Comparison of ENCODE assay signal across 15 cellular contexts in the genomic region with DNA sequence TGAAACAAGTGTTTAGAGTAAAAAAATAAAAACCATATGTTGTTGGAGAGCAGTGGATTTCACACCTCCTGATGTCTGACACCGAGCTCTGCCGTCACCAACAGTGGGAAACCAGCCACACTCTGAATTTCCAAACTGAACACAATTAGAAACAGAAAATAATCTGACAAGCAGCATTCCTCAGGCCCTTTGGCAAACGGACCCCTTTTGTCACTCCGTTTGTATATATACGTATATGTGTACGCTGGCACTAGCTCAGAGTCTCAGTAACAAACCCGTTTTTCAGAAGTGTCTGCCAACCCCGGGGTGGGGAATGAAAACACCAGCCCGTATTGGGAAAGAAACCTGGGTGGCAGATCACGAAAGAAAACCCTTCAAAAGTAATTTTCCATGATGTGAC. TPM values are rescaled to one million over a fixed set of nuclear protein-coding genes. Genes with fewer than 3 reads are reported as not detected.
A peak's percentile ranks its signal among the peaks of the same experiment; 100 is the strongest.
DNase-seq lines count a peak whose midpoint lies in the region; ATAC-seq, FAIRE-seq and TF ChIP-seq lines count a peak whose summit lies in the region.
"Had no signal": no experiment of that assay in that cellular context is flagged by ENCODE, and none has a peak within 500 bp of the region (broad histone marks: within the 10 kb centered on the region; RNA-seq: fewer than 3 reads in every experiment).

No MANE protein-coding gene starts in this region.

- H2AK5ac ChIP-seq in IMR-90 (ENCODE audit: low read depth, low read length): no peak overlapping the region

- H2BK5ac ChIP-seq in IMR-90 (ENCODE audit: low read depth, low read length, poor library complexity, severe bottlenecking): no peak overlapping the region

- no peak overlapping the region for H2BK15ac ChIP-seq in IMR-90 (ENCODE audit: low read depth, low read length)

- no peak overlapping the region for H3K14ac ChIP-seq in IMR-90 (replicated peaks; ENCODE audit: low read depth, low read length)

- TF ChIP-seq RAD21 in IMR-90 (IDR thresholded peaks at IDR 0.05; ENCODE audit: low read length): no peak

- no peak overlapping the region for H4K91ac ChIP-seq in IMR-90 (ENCODE audit: insufficient read depth, low read depth, low read length)

- in situ Hi-C loops in IMR-90 (cut with MboI; ENCODE audit: low sequenced_read_pairs): no loop called here
- in situ Hi-C loops in mammary epithelial cell (cut with MboI; ENCODE audit: low sequenced_read_pairs in 2 of 2): no loop called here

- H3K27ac ChIP-seq in IMR-90 (ENCODE audit: insufficient read depth, low read length) (no peak overlapping the region), mammary epithelial cell (ENCODE audit: insufficient read depth, low read depth, low read length) (no peak overlapping the region), right cardiac atrium (ENCODE audit: low read length) (peak overlapping the region; percentile 68), thoracic aorta (peak overlapping the region; percentile 51 to 69)

- no peak overlapping the region for H2BK20ac ChIP-seq in IMR-90 (ENCODE audit: low read depth, low read length)

- H2AK9ac ChIP-seq in IMR-90 (replicated peaks; ENCODE audit: low read depth, low read length, poor library complexity): no peak overlapping the region

- H3K56ac ChIP-seq in IMR-90 (ENCODE audit: extremely low read depth, insufficient read depth, low read length): no peak overlapping the region

- H2BK120ac ChIP-seq in IMR-90 (ENCODE audit: low read depth, low read length): no peak overlapping the region

- ATAC-seq in IMR-90 (ENCODE audit: low read depth): peak; percentile 40; the same call in 1 of the 2 replicates
- ATAC-seq in right cardiac atrium: peak; percentile 37 to 64
- ATAC-seq in thoracic aorta (ENCODE audit: insufficient number of reproducible peaks, low FRiP score, low read depth): no peak
- ATAC-seq in GM21529 (IDR thresholded peaks at IDR 0.05; ENCODE audit: unreplicated experiment): no peak
- ATAC-seq: activated T-cell treated with anti-CD3 and anti-CD28 coated beads, Interleukin-2, amount 50 U/mL, for 72 hours; K562 had no signal

- no peaks in the 10 kb centered on the region for H3K9me3 ChIP-seq in IMR-90 (ENCODE audit: control insufficient read depth, insufficient read depth, low read length)
- no peaks in the 10 kb centered on the region for H3K9me3 ChIP-seq in mammary epithelial cell (replicated peaks; ENCODE audit: insufficient read depth, low read length)
- H3K9me3 ChIP-seq in right cardiac atrium (ENCODE audit: control insufficient read depth, low read length): no peaks in the 10 kb centered on the region
- no peaks in the 10 kb centered on the region for H3K9me3 ChIP-seq in thoracic aorta

- H3K4me3 ChIP-seq in IMR-90 (ENCODE audit: insufficient read depth, low read depth, low read length): 0 out of 2 replicates have a peak overlapping the region, but pooled peaks have one; percentile 0
- H3K4me3 ChIP-seq in mammary epithelial cell (replicated peaks in 1 of 3; ENCODE audit: insufficient read depth in 1 of 3, low read depth in 2 of 3, low read length in 3 of 3): no peak overlapping the region
- no peak overlapping the region for H3K4me3 ChIP-seq in right cardiac atrium (ENCODE audit: low read length)
- H3K4me3 ChIP-seq in thoracic aorta: peak overlapping the region; percentile 63
- H3K4me3 ChIP-seq: K562 had no signal

- no peak overlapping the region for H3K4ac ChIP-seq in IMR-90 (ENCODE audit: low read depth, low read length)

- no peak overlapping the region for H3K18ac ChIP-seq in IMR-90 (ENCODE audit: low read depth, low read length)

- H3K23ac ChIP-seq in IMR-90 (ENCODE audit: low read depth, low read length): no peak overlapping the region

- dilution Hi-C loops in IMR-90 (cut with HindIII; ENCODE audit: low sequenced_read_pairs, unreplicated experiment) (no loop called here), mammary epithelial cell (cut with HindIII; ENCODE audit: low sequenced_read_pairs) (no loop called here)

- no peak for FAIRE-seq in frontal cortex (lab: Jason Lieb, UNC)
- FAIRE-seq: K562 had no signal

- H3K4me2 ChIP-seq in IMR-90 (ENCODE audit: low read depth, low read length) (peak overlapping the region; percentile 61), mammary epithelial cell (ENCODE audit: insufficient read depth, low read depth, low read length) (no peak overlapping the region)

- H3K27me3 ChIP-seq in IMR-90 (ENCODE audit: control insufficient read depth, insufficient read depth, low read length) (peaks cover 21% of the 10 kb centered on the region), mammary epithelial cell (ENCODE audit: insufficient read depth, low read length) (no peaks in the 10 kb centered on the region), right cardiac atrium (ENCODE audit: control insufficient read depth, insufficient read depth) (no peaks in the 10 kb centered on the region), thoracic aorta (replicated peaks; ENCODE audit: insufficient read depth) (no peaks in the 10 kb centered on the region)

- H3K4me1 ChIP-seq in IMR-90 (ENCODE audit: control insufficient read depth, insufficient read depth, low read length) (no peaks in the 10 kb centered on the region), mammary epithelial cell (ENCODE audit: insufficient read depth, low read length) (peaks cover 8% of the 10 kb centered on the region), right cardiac atrium (ENCODE audit: control insufficient read depth, insufficient read depth, low read length) (peaks cover 6% of the 10 kb centered on the region), thoracic aorta (ENCODE audit: control insufficient read depth in 1 of 2, low read depth in 2 of 2) (peaks cover 0 to 8% of the 10 kb centered on the region in 2 donors)

- H4K8ac ChIP-seq in IMR-90 (ENCODE audit: low read depth in 2 of 2, low read length in 2 of 2): no peak overlapping the region

- no peaks in the 10 kb centered on the region for H3K36me3 ChIP-seq in IMR-90 (ENCODE audit: control insufficient read depth, insufficient read depth, low read length)
- H3K36me3 ChIP-seq in mammary epithelial cell (ENCODE audit: insufficient read depth, low read length): no peaks in the 10 kb centered on the region
- H3K36me3 ChIP-seq in thoracic aorta: no peaks in the 10 kb centered on the region

- H3K79me2 ChIP-seq in mammary epithelial cell (ENCODE audit: insufficient read depth, low read length): no peaks in the 10 kb centered on the region

- no peak overlapping the region for H4K5ac ChIP-seq in IMR-90 (ENCODE audit: low read depth, low read length)

- H3K9me1 ChIP-seq in IMR-90 (ENCODE audit: insufficient read depth, low read length): no peaks in the 10 kb centered on the region

- H3K9ac ChIP-seq in IMR-90 (ENCODE audit: low read depth, low read length): no peak overlapping the region
- no peak overlapping the region for H3K9ac ChIP-seq in mammary epithelial cell (ENCODE audit: insufficient read depth, low read length)

- intact Hi-C loops in IMR-90 (cut with micrococcal nuclease): no loop called here
- intact Hi-C loops in mammary epithelial cell (cut with micrococcal nuclease): no loop called here
- intact Hi-C loops in right cardiac atrium (cut with DNase I): no loop called here

- BruUV-seq in IMR-90 (replicated peaks; lab: Mats Ljungman, UMichigan): no TSS peak
- no TSS peak for BruUV-seq in mammary epithelial cell (replicated peaks; lab: Mats Ljungman, UMichigan)

- CTCF ChIA-PET in IMR-90 (lab: Yijun Ruan, JAX): no interaction called here
- CTCF ChIA-PET in mammary epithelial cell (lab: Charles Lee; ENCODE audit: low non-redundant PET): no interaction called here

- H3K79me1 ChIP-seq in IMR-90 (ENCODE audit: low read depth in 1 of 2, low read length in 2 of 2): no peaks in the 10 kb centered on the region

- peak; percentile 33 for DNase-seq in IMR-90
- no peak for DNase-seq in mammary epithelial cell
- no peak for DNase-seq in right cardiac atrium
- no peak for DNase-seq in thoracic aorta (ENCODE audit: low spot score)
- DNase-seq in frontal cortex (ENCODE audit: low spot score in 2 of 2): no peak
- DNase-seq in T-helper 2 cell: no peak
- no peak for DNase-seq in activated CD4-positive, alpha-beta T cell treated with anti-CD3 and anti-CD28 coated beads for 48 hours
- DNase-seq: activated T-cell treated with anti-CD3 and anti-CD28 coated beads, Interleukin-2, amount 50 U/mL, for 72 hours; Calu3; NCI-H1694; NCI-H82; stimulated activated naive CD4-positive, alpha-beta T cell treated with Interleukin-2 at 50 U/mL for 16 hours had no signal

- TF ChIP-seq POLR2A in IMR-90 (IDR thresholded peaks at IDR 0.05; ENCODE audit: low read depth, low read length): no peak

- WGBS in IMR-90 (ENCODE audit: extremely low coverage in 2 of 2, insufficient read length in 1 of 2), 2 experiments: no CpG with 5 or more reads among the region's 10 CpGs
- WGBS in mammary epithelial cell (ENCODE audit: low coverage, missing lambda C conversion rate): 32% methylated on average over 10 of the region's 10 CpGs
- 27% methylated on average over 10 of the region's 10 CpGs for WGBS in right cardiac atrium

- no peak for TF ChIP-seq CTCF in IMR-90 (conservative IDR thresholded peaks at IDR 0.05; ENCODE audit: low read depth, low read length)
- TF ChIP-seq CTCF in mammary epithelial cell (conservative IDR thresholded peaks at IDR 0.05 in 1 of 2, IDR thresholded peaks at IDR 0.05 in 1 of 2; ENCODE audit: extremely low read depth in 1 of 2, insufficient read depth in 1 of 2, low read depth in 1 of 2, low read length in 2 of 2): no peak
- no peak for TF ChIP-seq CTCF in thoracic aorta (IDR thresholded peaks at IDR 0.05)

- H4K20me1 ChIP-seq in IMR-90 (ENCODE audit: insufficient read depth, low read length) (no peaks in the 10 kb centered on the region), mammary epithelial cell (ENCODE audit: insufficient read depth, low read length) (no peaks in the 10 kb centered on the region)

- H2AFZ ChIP-seq in IMR-90 (replicated peaks; ENCODE audit: low read length, poor library complexity) (peak overlapping the region; percentile 3), mammary epithelial cell (ENCODE audit: low read depth, low read length) (peak overlapping the region; percentile 70)

- POLR2A ChIA-PET in IMR-90 (lab: Charles Lee; ENCODE audit: unreplicated experiment): interaction anchor here (0.6 kb wide), 1 partner anchor 31 kb away, joined by 3 read pairs; no protein-coding TSS in a partner anchor

RNA-seq across cellular contexts. Expression of a gene that starts 32.5 kb away (rescaled TPM):
- total RNA-seq in IMR-90 (2012; rRNA removed) (2.9 and 5.8 TPM in 2 replicates), mammary epithelial cell (10 to 100 TPM; 12.7 to 41.7 TPM), right cardiac atrium (100 to 1,000 TPM; 274 to 370 (median 307) TPM), thoracic aorta (10 to 100 TPM; 52.1 to 71.0 TPM), frontal cortex (14.7 TPM)
- polyA plus RNA-seq in IMR-90 (2012; rRNA removed) (12.6 and 15.4 TPM in 2 replicates), mammary epithelial cell (17.6 TPM), right cardiac atrium (234 TPM)
- 9.0 and 16.8 TPM in 2 replicates for polyA plus RNA-seq in IMR-90 (2012; cell fraction: cytosol; rRNA removed)
- polyA plus RNA-seq in IMR-90 (2012; cell fraction: nucleus; rRNA removed; ENCODE audit: low replicate concordance): 15.7 and 38.1 TPM in 2 replicates
- 15.5 TPM for polyA minus RNA-seq in mammary epithelial cell
- total RNA-seq: mononuclear cell had no signal

RNA-seq across cellular contexts. Expression of a gene that starts 46.4 kb away (rescaled TPM):
- total RNA-seq in IMR-90 (2012; rRNA removed): 13.4 and 20.8 TPM in 2 replicates
- 32.8 and 33.2 TPM in 2 replicates for polyA plus RNA-seq in IMR-90 (2012; rRNA removed)
- 9.2 and 10.0 TPM in 2 replicates for polyA plus RNA-seq in IMR-90 (2012; cell fraction: cytosol; rRNA removed)
- 26.8 and 70.4 TPM in 2 replicates for polyA plus RNA-seq in IMR-90 (2012; cell fraction: nucleus; rRNA removed; ENCODE audit: low replicate concordance)
- total RNA-seq in mammary epithelial cell: 10 to 100 TPM; 14.5 to 28.6 TPM
- polyA plus RNA-seq in mammary epithelial cell: 22.5 TPM
- 28.6 TPM for polyA minus RNA-seq in mammary epithelial cell
- 10 to 100 TPM; 30.3 to 43.1 (median 35.0) TPM for total RNA-seq in right cardiac atrium
- polyA plus RNA-seq in right cardiac atrium: 48.0 TPM
- 10 to 100 TPM; 64.0 to 81.1 TPM for total RNA-seq in thoracic aorta
- total RNA-seq in frontal cortex: 34.6 TPM

Comparison
In these comparisons a context has a peak if more than half of its experiments do, and no peak if none do; other contexts are left out.
1. ATAC-seq: peak in IMR-90 (single experiment) and right cardiac atrium (2 of 2); none in thoracic aorta (single experiment) and GM21529 (single experiment).
2. H3K27ac ChIP-seq: peak in right cardiac atrium (single experiment) and thoracic aorta (2 of 2); none in IMR-90 (single experiment) and mammary epithelial cell (single experiment).
3. H3K4me3 ChIP-seq: peak in IMR-90 (single experiment) and thoracic aorta (single experiment); none in mammary epithelial cell (0 of 3) and right cardiac atrium (single experiment).